25 cellular contexts compared by ENCODE assay signal in genomic region chr1:35174225-35174540, GRCh38. TPM values are rescaled to one million over a fixed set of nuclear protein-coding genes. Genes with fewer than 3 reads are reported as not detected.
DNase-seq lines count a peak whose midpoint lies in the region; ATAC-seq, FAIRE-seq and TF ChIP-seq lines count a peak whose summit lies in the region.
"Had no signal": no experiment of that assay in that cellular context is flagged by ENCODE, and none has a peak within 500 bp of the region (broad histone marks: within the 10 kb centered on the region; RNA-seq: fewer than 3 reads in every experiment).

No MANE protein-coding gene starts in this region.

- no peaks in the 10 kb centered on the region for H3K9me3 Mint-ChIP-seq in T-helper 1 cell treated with Interleukin-12 subunit alpha and Interleukin-12 subunit beta and Interleukin-4 antibody, amounts not matched to agents 30 μg/mL and 1 μg/mL, for 36 hours
- H3K9me3 Mint-ChIP-seq in neural crest cell: peaks cover 2% of the 10 kb centered on the region
- H3K9me3 Mint-ChIP-seq in activated CD4-positive, alpha-beta T cell treated with anti-CD3 and anti-CD28 coated beads for 36 hours (ENCODE audit: low read depth): no peaks in the 10 kb centered on the region
- H3K9me3 Mint-ChIP-seq: activated CD4-positive, alpha-beta T cell treated with anti-CD3 and anti-CD28 coated beads, Interleukin-2, amount 10 ng/mL, durations not matched to agents 7 days and 5 days; stimulated activated naive CD8-positive, alpha-beta T cell treated with anti-CD3 and anti-CD28 coated beads, Interleukin-15, amount 100 ng/mL, for 72 hours; T-cell had no signal

- no peaks in the 10 kb centered on the region for H3K9me3 ChIP-seq in GM12878 (replicated peaks; ENCODE audit: control insufficient read depth, insufficient read depth, low read length)
- no peaks in the 10 kb centered on the region for H3K9me3 ChIP-seq in vagina
- H3K9me3 ChIP-seq: gastroesophageal sphincter, ovary, right atrium auricular region, tibial nerve had no signal

- peaks cover 43% of the 10 kb centered on the region for H3K36me3 Mint-ChIP-seq in T-helper 1 cell treated with Interleukin-12 subunit alpha and Interleukin-12 subunit beta and Interleukin-4 antibody, amounts not matched to agents 30 μg/mL and 1 μg/mL, for 36 hours (ENCODE audit: low read depth)
- H3K36me3 Mint-ChIP-seq in neural crest cell (ENCODE audit: low read depth): peaks cover 23% of the 10 kb centered on the region
- H3K36me3 Mint-ChIP-seq in activated CD4-positive, alpha-beta T cell treated with anti-CD3 and anti-CD28 coated beads for 36 hours (ENCODE audit: low read depth): peaks cover 34% of the 10 kb centered on the region

- DNase-seq in T-helper 1 cell (no peak), GM12878 (ENCODE audit: low read depth, low spot score) (no peak), neural crest cell (ENCODE audit: low read depth, low spot score) (no peak), OCI-M2 (lab: John Stamatoyannopoulos, UW; ENCODE audit: unreplicated experiment) (no peak), vagina (ENCODE audit: extremely low spot score in 2 of 2) (no peak)
- DNase-seq in activated CD4-positive, alpha-beta T cell treated with anti-CD3 and anti-CD28 coated beads for 36 hours: no peak
- DNase-seq: activated CD4-positive, alpha-beta T cell treated with anti-CD3 and anti-CD28 coated beads, Interleukin-2, amount 10 ng/mL, durations not matched to agents 7 days and 5 days; brain microvascular endothelial cell; NCI-H2029; NCI-H345; ovary; PC-3; SHP77; stimulated activated CD4-positive, alpha-beta T cell treated with anti-CD3 and anti-CD28 coated beads, Interleukin-12 subunit alpha, Interleukin-12 subunit beta, amount 100 ng/mL, for 4 hours; stimulated activated naive CD8-positive, alpha-beta T cell treated with anti-CD3 and anti-CD28 coated beads, Interleukin-15, amount 100 ng/mL, for 72 hours; T-cell had no signal

- no peaks in the 10 kb centered on the region for H3K27me3 Mint-ChIP-seq in T-helper 1 cell treated with Interleukin-12 subunit alpha and Interleukin-12 subunit beta and Interleukin-4 antibody, amounts not matched to agents 30 μg/mL and 1 μg/mL, for 36 hours (ENCODE audit: low read depth)
- peaks cover 5% of the 10 kb centered on the region for H3K27me3 Mint-ChIP-seq in neural crest cell (ENCODE audit: low read depth)
- no peaks in the 10 kb centered on the region for H3K27me3 Mint-ChIP-seq in activated CD4-positive, alpha-beta T cell treated with anti-CD3 and anti-CD28 coated beads for 36 hours
- H3K27me3 Mint-ChIP-seq: activated CD4-positive, alpha-beta T cell treated with anti-CD3 and anti-CD28 coated beads, Interleukin-2, amount 10 ng/mL, durations not matched to agents 7 days and 5 days; stimulated activated naive CD8-positive, alpha-beta T cell treated with anti-CD3 and anti-CD28 coated beads, Interleukin-15, amount 100 ng/mL, for 72 hours; T-cell had no signal

- BruUV-seq in GM12878 (replicated peaks; lab: Mats Ljungman, UMichigan): no TSS peak

- no peaks in the 10 kb centered on the region for H3K4me1 ChIP-seq in KMS-11 (ENCODE audit: low read depth, poor library complexity, severe bottlenecking)
- no peaks in the 10 kb centered on the region for H3K4me1 ChIP-seq in GM12878 (ENCODE audit: control insufficient read depth, insufficient read depth, low read length)
- peaks cover 13% of the 10 kb centered on the region for H3K4me1 ChIP-seq in vagina

- peak; percentile 24 for ATAC-seq in GM12878
- no peak for ATAC-seq in activated CD4-positive, alpha-beta T cell treated with anti-CD3 and anti-CD28 coated beads for 36 hours
- ATAC-seq: gastroesophageal sphincter had no signal

- no peak overlapping the region for H3K4me3 Mint-ChIP-seq in T-helper 1 cell treated with Interleukin-12 subunit alpha and Interleukin-12 subunit beta and Interleukin-4 antibody, amounts not matched to agents 30 μg/mL and 1 μg/mL, for 36 hours
- peak overlapping the region; percentile 14 for H3K4me3 Mint-ChIP-seq in neural crest cell
- no peak overlapping the region for H3K4me3 Mint-ChIP-seq in activated CD4-positive, alpha-beta T cell treated with anti-CD3 and anti-CD28 coated beads for 36 hours
- H3K4me3 Mint-ChIP-seq: activated CD4-positive, alpha-beta T cell treated with anti-CD3 and anti-CD28 coated beads, Interleukin-2, amount 10 ng/mL, durations not matched to agents 7 days and 5 days; stimulated activated naive CD8-positive, alpha-beta T cell treated with anti-CD3 and anti-CD28 coated beads, Interleukin-15, amount 100 ng/mL, for 72 hours; T-cell had no signal

- H3K27ac Mint-ChIP-seq in T-helper 1 cell treated with Interleukin-12 subunit alpha and Interleukin-12 subunit beta and Interleukin-4 antibody, amounts not matched to agents 30 μg/mL and 1 μg/mL, for 36 hours: peak overlapping the region; percentile 18
- H3K27ac Mint-ChIP-seq in neural crest cell (ENCODE audit: unreplicated experiment): no peak overlapping the region
- no peak overlapping the region for H3K27ac Mint-ChIP-seq in activated CD4-positive, alpha-beta T cell treated with anti-CD3 and anti-CD28 coated beads for 36 hours
- H3K27ac Mint-ChIP-seq: activated CD4-positive, alpha-beta T cell treated with anti-CD3 and anti-CD28 coated beads, Interleukin-2, amount 10 ng/mL, durations not matched to agents 7 days and 5 days; T-cell had no signal

- CTCF ChIA-PET in GM12878 (lab: Yijun Ruan, JAX): no interaction called here
- CTCF ChIA-PET in activated CD4-positive, alpha-beta T cell treated with anti-CD3 and anti-CD28 coated beads for 36 hours (lab: Charles Lee): no interaction called here

- H3K36me3 ChIP-seq in KMS-11 (ENCODE audit: insufficient read depth) (peaks cover 18% of the 10 kb centered on the region; the same call in 1 of the 2 replicates), GM12878 (ENCODE audit: control insufficient read depth in 2 of 2, insufficient read depth in 2 of 2, low read length in 1 of 2) (peaks cover 11 to 30% of the 10 kb centered on the region in 2 experiments), vagina (peaks cover 0 to 34% of the 10 kb centered on the region in 2 donors)
- H3K36me3 ChIP-seq: ovary had no signal

- no peak overlapping the region for H3K9ac ChIP-seq in KMS-11
- no peak overlapping the region for H3K9ac ChIP-seq in GM12878 (ENCODE audit: control insufficient read depth, insufficient read depth, low read length)

- H3K4me2 ChIP-seq in KMS-11 (no peak overlapping the region), GM12878 (ENCODE audit: control insufficient read depth, insufficient read depth) (no peak overlapping the region)

- FAIRE-seq in GM12878 (lab: Jason Lieb, UNC): no peak
- FAIRE-seq: A204.1, colon, H54, keratinocyte had no signal

- no peak for TF ChIP-seq EP300 in GM12878 (IDR thresholded peaks at IDR 0.05; ENCODE audit: borderline replicate concordance in 1 of 2, control insufficient read depth in 1 of 2, low read depth in 2 of 2, low read length in 2 of 2)

- H2AFZ ChIP-seq in KMS-11 (ENCODE audit: low read depth): no peak overlapping the region
- H2AFZ ChIP-seq in GM12878 (ENCODE audit: control insufficient read depth, low read depth, low read length): no peak overlapping the region

- TF ChIP-seq POLR2A in GM12878 (IDR thresholded peaks at IDR 0.05; ENCODE audit: low read depth, low read length) (peak; percentile 9; the same call in 1 of the 2 replicates), vagina (IDR thresholded peaks at IDR 0.05) (no peak)

- RAD21 ChIA-PET in GM12878 (lab: Charles Lee; ENCODE audit: unreplicated experiment): no interaction called here

- SMC1A ChIA-PET in GM12878 (lab: Charles Lee; ENCODE audit: uncharacterized antibody, unreplicated experiment): no interaction called here

- H4K20me1 ChIP-seq in KMS-11 (ENCODE audit: insufficient read depth) (0 out of 2 replicates have a peak, but pooled peaks cover 18% of the 10 kb centered on the region), GM12878 (ENCODE audit: control insufficient read depth, insufficient read depth) (peaks cover 5% of the 10 kb centered on the region; the same call in 1 of the 2 replicates)

- 52% methylated on average over 2 of the region's 2 CpGs for WGBS in GM12878 (ENCODE audit: insufficient coverage, insufficient replicate concordance, low lambda C conversion rate, missing lambda C conversion rate)

- H3K27me3 ChIP-seq in KMS-11 (ENCODE audit: insufficient read depth, low read depth) (no peaks in the 10 kb centered on the region), GM12878 (replicated peaks in 1 of 2; ENCODE audit: control insufficient read depth in 2 of 2, insufficient read depth in 2 of 2, low read length in 1 of 2) (no peaks in the 10 kb centered on the region), vagina (no peaks in the 10 kb centered on the region)
- H3K27me3 ChIP-seq: brain microvascular endothelial cell, gastroesophageal sphincter, ovary, right atrium auricular region, tibial nerve had no signal

- H3K4me1 Mint-ChIP-seq in T-helper 1 cell treated with Interleukin-12 subunit alpha and Interleukin-12 subunit beta and Interleukin-4 antibody, amounts not matched to agents 30 μg/mL and 1 μg/mL, for 36 hours (ENCODE audit: low read depth): peaks cover 3% of the 10 kb centered on the region
- H3K4me1 Mint-ChIP-seq in neural crest cell: peaks cover 5% of the 10 kb centered on the region
- H3K4me1 Mint-ChIP-seq in activated CD4-positive, alpha-beta T cell treated with anti-CD3 and anti-CD28 coated beads for 36 hours: peaks cover 10% of the 10 kb centered on the region
- H3K4me1 Mint-ChIP-seq: activated CD4-positive, alpha-beta T cell treated with anti-CD3 and anti-CD28 coated beads, Interleukin-2, amount 10 ng/mL, durations not matched to agents 7 days and 5 days had no signal

- TF ChIP-seq CTCF in KMS-11 (conservative IDR thresholded peaks at IDR 0.05; ENCODE audit: low read depth, low read length): no peak
- no peak for TF ChIP-seq CTCF in GM12878 (IDR thresholded peaks at IDR 0.05 in 2 of 3, conservative IDR thresholded peaks at IDR 0.05 in 1 of 3; ENCODE audit: control insufficient read depth in 2 of 3, extremely low read depth in 1 of 3, insufficient read depth in 1 of 3, low read depth in 3 of 3, low read length in 3 of 3)
- no peak for TF ChIP-seq CTCF in neural crest cell (conservative IDR thresholded peaks at IDR 0.05)
- no peak for TF ChIP-seq CTCF in vagina (IDR thresholded peaks at IDR 0.05)

- H3K27ac ChIP-seq in KMS-11 (peak overlapping the region; percentile 5; the same call in 1 of the 2 replicates), GM12878 (ENCODE audit: control insufficient read depth, insufficient read depth) (no peak overlapping the region), vagina (no peak overlapping the region)
- H3K27ac ChIP-seq: brain microvascular endothelial cell, gastroesophageal sphincter, ovary, right atrium auricular region, tibial nerve had no signal

- H3K4me3 ChIP-seq in KMS-11 (IDR thresholded peaks at IDR 0.05; ENCODE audit: insufficient read depth, low read depth, low read length): no peak overlapping the region
- no peak overlapping the region for H3K4me3 ChIP-seq in GM12878
- H3K4me3 ChIP-seq in vagina: no peak overlapping the region
- H3K4me3 ChIP-seq: gastroesophageal sphincter, ovary, right atrium auricular region, tibial nerve had no signal

- H3K79me2 ChIP-seq in KMS-11 (ENCODE audit: insufficient read depth, low read depth) (no peaks in the 10 kb centered on the region), GM12878 (ENCODE audit: control insufficient read depth, insufficient read depth, low read length) (no peaks in the 10 kb centered on the region)

- no peak for TF ChIP-seq RAD21 in GM12878 (IDR thresholded peaks at IDR 0.05; ENCODE audit: insufficient read depth, low read depth, low read length)

- POLR2A ChIA-PET in GM12878 (lab: Charles Lee): no interaction called here
- POLR2A ChIA-PET in activated CD4-positive, alpha-beta T cell treated with anti-CD3 and anti-CD28 coated beads for 36 hours (lab: Charles Lee): no interaction called here

- intact Hi-C loops in GM12878 (cut with micrococcal nuclease; ENCODE audit: unreplicated experiment): no loop called here
- intact Hi-C loops in activated CD4-positive, alpha-beta T cell treated with anti-CD3 and anti-CD28 coated beads for 36 hours (cut with DNase I, micrococcal nuclease): no loop called here
- intact Hi-C loops in vagina (cut with DNase I): no loop called here

- in situ Hi-C loops in GM12878 (cut with MboI): no loop called here

RNA-seq across cellular contexts. Expression of gene SFPQ, which starts 18.8 kb away (rescaled TPM):
- 575 and 577 TPM in 2 replicates for total RNA-seq in GM12878 (2013; cell fraction: nucleolus; rRNA removed)
- total RNA-seq in GM12878 (2014; rRNA removed): 201 and 223 TPM in 2 replicates
- 384 and 393 TPM in 2 replicates for total RNA-seq in GM12878 (2014; rRNA removed; fragmentation: Illumina TruSeq; extraction: Trizol)
- total RNA-seq in GM12878 (2021): 305 and 325 TPM in 2 replicates
- 203 TPM for polyA plus RNA-seq in GM12878 (2011; ENCODE audit: low read depth)
- 177 and 237 TPM in 2 replicates for polyA plus RNA-seq in GM12878 (2011; rRNA removed)
- 59.6 and 65.2 TPM in 2 replicates for polyA plus RNA-seq in GM12878 (2011; cell fraction: cytosol; rRNA removed)
- polyA plus RNA-seq in GM12878 (2011; cell fraction: nucleus; rRNA removed): 308 and 445 TPM in 2 replicates
- 220 and 322 TPM in 2 replicates for polyA plus RNA-seq in GM12878 (2012)
- 559 and 719 TPM in 2 replicates for polyA plus RNA-seq in GM12878 (2014; fragmentation: Illumina TruSeq; extraction: Trizol)
- 100 to 1,000 TPM in 1 of 2 experiments, 10 to 100 TPM in 1; 78.5 to 117 TPM for polyA plus RNA-seq in GM12878 (2014; fragmentation: Nextera tagmentation; extraction: Ambion mirVana)
- polyA plus RNA-seq in GM12878 (2014; rRNA removed): 257 and 273 TPM in 2 replicates
- polyA plus RNA-seq in GM12878 (2016; fragmentation: Nextera tagmentation; extraction: Ambion mirVana): 100 to 1,000 TPM; 171 to 198 TPM
- 92.8 and 133 TPM in 2 replicates for polyA minus RNA-seq in GM12878 (2011; rRNA and poly(A)+ RNA removed)
- 56.9 and 61.2 TPM in 2 replicates for polyA minus RNA-seq in GM12878 (2011; cell fraction: cytosol; rRNA and poly(A)+ RNA removed)
- polyA minus RNA-seq in GM12878 (2011; cell fraction: nucleus; rRNA and poly(A)+ RNA removed): 129 and 229 TPM in 2 replicates
- 644 and 666 TPM in 2 replicates for total RNA-seq in neural crest cell
- 100 to 1,000 TPM; 350 to 389 TPM for total RNA-seq in activated CD4-positive, alpha-beta T cell treated with anti-CD3 and anti-CD28 coated beads for 36 hours
- 197 TPM for total RNA-seq in vagina
